In the genomic region with DNA sequence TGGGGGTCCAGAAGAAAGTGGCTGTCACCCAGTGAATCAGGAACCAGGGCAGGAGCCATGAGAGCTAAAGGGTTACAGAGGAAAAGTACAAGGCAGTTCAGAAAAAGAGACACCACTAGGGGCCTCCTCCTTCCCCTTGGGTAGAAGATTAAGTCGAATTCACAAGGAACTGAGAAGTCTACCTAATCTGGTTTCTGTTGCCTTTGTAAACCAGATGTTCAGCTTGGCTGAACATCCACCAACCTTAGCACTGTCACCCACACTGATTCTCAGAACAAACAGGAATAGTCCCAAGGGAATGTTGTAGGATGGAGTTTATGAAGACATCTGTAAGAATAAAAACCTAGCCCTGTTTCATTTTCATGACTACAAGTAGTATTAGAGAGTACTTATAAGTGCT, we compare ENCODE assay signal across 11 cellular contexts.
A peak's percentile ranks its signal among the peaks of the same experiment; 100 is the strongest.
DNase-seq lines count a peak whose midpoint lies in the region; ATAC-seq, FAIRE-seq and TF ChIP-seq lines count a peak whose summit lies in the region.
"Had no signal": no experiment of that assay in that cellular context is flagged by ENCODE, and none has a peak within 500 bp of the region (broad histone marks: within the 10 kb centered on the region; RNA-seq: fewer than 3 reads in every experiment).

No MANE protein-coding gene starts in this region.

- H3K4me1 Mint-ChIP-seq in CD8-positive, alpha-beta T cell (ENCODE audit: low read depth), result peaks cover 23% of the 10 kb centered on the region
- no peaks in the 10 kb centered on the region for H3K4me1 Mint-ChIP-seq in Calu3 (ENCODE audit: low read depth, unreplicated experiment)

- no peaks in the 10 kb centered on the region for H3K27me3 Mint-ChIP-seq in CD8-positive, alpha-beta T cell (ENCODE audit: low read depth)
- no peaks in the 10 kb centered on the region for H3K27me3 Mint-ChIP-seq in Calu3 (ENCODE audit: unreplicated experiment)

- peak; percentile 16 for TF ChIP-seq CTCF in fibroblast of the aortic adventitia (IDR thresholded peaks at IDR 0.05; ENCODE audit: insufficient read depth, low read length)
- TF ChIP-seq CTCF in CD8-positive, alpha-beta T cell (IDR thresholded peaks at IDR 0.05), result no peak
- TF ChIP-seq CTCF in Calu3 (IDR thresholded peaks at IDR 0.05; ENCODE audit: unreplicated experiment), result no peak
- TF ChIP-seq CTCF in Peyer's patch (IDR thresholded peaks at IDR 0.05), result no peak

- H3K4me3 ChIP-seq in fibroblast of the aortic adventitia (ENCODE audit: low read depth, low read length) (no peak overlapping the region), Peyer's patch (no peak overlapping the region)
- H3K4me3 ChIP-seq in CD8-positive, alpha-beta T cell (ENCODE audit: low read depth, low read length), result no peak overlapping the region
- H3K4me3 ChIP-seq: gastroesophageal sphincter, psoas muscle had no signal

- no peaks in the 10 kb centered on the region for H3K9me3 ChIP-seq in CD8-positive, alpha-beta T cell (ENCODE audit: low read length)
- H3K9me3 ChIP-seq in Peyer's patch, result no peaks in the 10 kb centered on the region
- H3K9me3 ChIP-seq: gastroesophageal sphincter, psoas muscle had no signal

- H3K4me3 Mint-ChIP-seq in CD8-positive, alpha-beta T cell, result no peak overlapping the region
- no peak overlapping the region for H3K4me3 Mint-ChIP-seq in Calu3 (ENCODE audit: low read depth, unreplicated experiment)

- peak; percentile 99 for FAIRE-seq in GM18507 (lab: Jason Lieb, UNC)

- H3K27ac ChIP-seq in CD8-positive, alpha-beta T cell (ENCODE audit: low read depth, low read length), result no peak overlapping the region
- H3K27ac ChIP-seq in Peyer's patch, result no peak overlapping the region
- H3K27ac ChIP-seq: gastroesophageal sphincter, psoas muscle had no signal

- H3K36me3 ChIP-seq in CD8-positive, alpha-beta T cell (ENCODE audit: insufficient read depth, low read length), result no peaks in the 10 kb centered on the region
- H3K36me3 ChIP-seq in Peyer's patch, result peaks cover 0 to 4% (median 0%) of the 10 kb centered on the region in 3 donors
- H3K36me3 ChIP-seq: gastroesophageal sphincter had no signal

- H3K4me1 ChIP-seq in CD8-positive, alpha-beta T cell (ENCODE audit: insufficient read depth, low read length), result no peaks in the 10 kb centered on the region
- peaks cover 0 to 13% (median 2%) of the 10 kb centered on the region in 4 donors for H3K4me1 ChIP-seq in Peyer's patch
- H3K4me1 ChIP-seq: psoas muscle had no signal

- H3K36me3 Mint-ChIP-seq in CD8-positive, alpha-beta T cell, result peaks cover 12% of the 10 kb centered on the region
- no peaks in the 10 kb centered on the region for H3K36me3 Mint-ChIP-seq in Calu3 (ENCODE audit: insufficient read depth, unreplicated experiment)

- DNase-seq in GM18507 (ENCODE audit: extremely low spot score, insufficient read length, low read depth) (peak; percentile 37), fibroblast of the aortic adventitia (ENCODE audit: low read depth) (no peak), Calu3 (no peak), Peyer's patch (no peak), DMS153 (lab: John Stamatoyannopoulos, UW) (no peak)
- no peak for DNase-seq in CD8-positive, alpha-beta T cell
- DNase-seq: psoas muscle had no signal

- no peak overlapping the region for H3K27ac Mint-ChIP-seq in CD8-positive, alpha-beta T cell
- H3K27ac Mint-ChIP-seq in Calu3 (ENCODE audit: unreplicated experiment), result no peak overlapping the region
- H3K27ac Mint-ChIP-seq: activated T-helper 2 cell treated with anti-CD3 and anti-CD28 coated beads, Interferon-gamma antibody, Interleukin-2, Interleukin-4, amounts not matched to agents 10 μg/mL and 5 μg/mL and 100 μg/mL, durations not matched to agents 14 hours and 24 hours and 36 hours had no signal

- no TSS peak for BruUV-seq in Calu3 (replicated peaks; lab: Mats Ljungman, UMichigan)

- CTCF ChIA-PET in CD8-positive, alpha-beta T cell (lab: Charles Lee), result interaction anchor here (2.0 kb wide), 1 partner anchor 365 kb away, joined by 8 read pairs; no protein-coding TSS in a partner anchor
- CTCF ChIA-PET in Calu3 (lab: Charles Lee), result no interaction called here

- no peaks in the 10 kb centered on the region for H3K27me3 ChIP-seq in CD8-positive, alpha-beta T cell (ENCODE audit: insufficient read depth, low read length)
- no peaks in the 10 kb centered on the region for H3K27me3 ChIP-seq in Peyer's patch
- H3K27me3 ChIP-seq: gastroesophageal sphincter had no signal

- no peaks in the 10 kb centered on the region for H3K9me3 Mint-ChIP-seq in CD8-positive, alpha-beta T cell
- H3K9me3 Mint-ChIP-seq in Calu3 (ENCODE audit: low read depth, unreplicated experiment), result no peaks in the 10 kb centered on the region
- H3K9me3 Mint-ChIP-seq: activated T-helper 2 cell treated with anti-CD3 and anti-CD28 coated beads, Interferon-gamma antibody, Interleukin-2, Interleukin-4, amounts not matched to agents 10 μg/mL and 5 μg/mL and 100 μg/mL, durations not matched to agents 14 hours and 24 hours and 36 hours had no signal

- intact Hi-C loops in CD8-positive, alpha-beta T cell (cut with DNase I, micrococcal nuclease), result no loop called here
- intact Hi-C loops in Calu3 (cut with micrococcal nuclease; ENCODE audit: unreplicated experiment), result no loop called here

- ATAC-seq in GM21576 (IDR thresholded peaks at IDR 0.05; ENCODE audit: unreplicated experiment) (peak; percentile 98), HG03457 (IDR thresholded peaks at IDR 0.05; ENCODE audit: unreplicated experiment) (peak; percentile 97)
- ATAC-seq in CD8-positive, alpha-beta T cell, result no peak
- ATAC-seq: gastroesophageal sphincter, psoas muscle had no signal

- POLR2A ChIA-PET in CD8-positive, alpha-beta T cell (lab: Charles Lee), result no interaction called here

- no peak for TF ChIP-seq POLR2A in Peyer's patch (IDR thresholded peaks at IDR 0.05)
